8 cellular contexts compared by ENCODE assay signal in the genomic region with DNA sequence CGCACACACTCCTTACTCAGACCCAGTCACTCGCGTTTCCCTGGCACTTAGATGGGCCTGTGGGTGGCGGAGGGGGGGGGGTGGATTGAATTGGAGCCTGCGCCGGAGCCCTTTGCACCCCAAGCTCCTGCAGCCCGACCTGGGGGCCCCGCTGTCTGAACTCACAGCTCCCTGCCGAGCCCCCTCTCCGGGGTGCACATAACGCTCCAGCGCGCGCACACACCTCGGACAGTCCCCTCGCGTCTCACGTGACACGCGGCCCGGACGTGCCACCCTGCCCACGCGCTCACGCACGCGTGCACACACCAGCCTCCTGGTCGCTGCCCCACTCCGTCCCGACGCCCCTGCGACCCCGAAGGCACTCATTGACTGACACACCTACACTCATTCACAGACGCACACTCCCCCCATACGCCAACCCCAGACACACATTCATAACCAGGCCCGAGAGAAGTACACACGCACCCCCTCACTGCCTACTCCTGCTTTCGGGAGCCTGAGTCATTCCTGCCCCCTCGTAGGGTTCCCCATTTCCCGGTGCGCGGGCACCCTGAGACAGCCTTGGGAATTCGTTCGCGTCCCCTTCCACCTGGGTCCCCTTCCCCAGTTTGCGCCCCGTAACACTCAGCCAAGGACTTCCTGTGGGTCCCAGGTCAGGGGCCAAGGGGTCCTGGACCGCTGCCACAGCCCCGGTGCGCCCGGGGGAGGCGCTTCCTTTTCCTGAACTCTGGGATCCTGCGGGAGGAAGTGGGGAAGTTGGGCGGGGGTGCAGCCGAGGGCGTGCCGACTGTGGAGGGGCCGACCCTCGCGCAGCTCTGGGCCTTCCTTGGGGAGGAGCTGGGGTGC. TPM values are rescaled to one million over a fixed set of nuclear protein-coding genes. Genes with fewer than 3 reads are reported as not detected.
DNase-seq lines count a peak whose midpoint lies in the region; ATAC-seq, FAIRE-seq and TF ChIP-seq lines count a peak whose summit lies in the region.

No MANE protein-coding gene starts in this region.

- no peaks in the 10 kb centered on the region for H3K27me3 ChIP-seq in PC-9 (ENCODE audit: insufficient read depth, low read depth)
- no peaks in the 10 kb centered on the region for H3K27me3 ChIP-seq in pancreas

- H3K4me1 ChIP-seq in PC-9 (replicated peaks; ENCODE audit: insufficient read depth) (peaks cover 14% of the 10 kb centered on the region), pancreas (peaks cover 0 to 6% (median 0%) of the 10 kb centered on the region in 3 donors)

- no TSS peak for BruUV-seq in PC-9 (replicated peaks; lab: Mats Ljungman, UMichigan)

- CTCF ChIA-PET in PC-9 (lab: Charles Lee) = no interaction called here

- peaks cover 63% of the 10 kb centered on the region for H3K4me1 Mint-ChIP-seq in activated naive CD8-positive, alpha-beta T cell treated with anti-CD3 and anti-CD28 coated beads for 36 hours

- no peaks in the 10 kb centered on the region for H3K27me3 Mint-ChIP-seq in activated naive CD8-positive, alpha-beta T cell treated with anti-CD3 and anti-CD28 coated beads for 36 hours

- H3K9me3 Mint-ChIP-seq in activated naive CD8-positive, alpha-beta T cell treated with anti-CD3 and anti-CD28 coated beads for 36 hours = no peaks in the 10 kb centered on the region

- peak overlapping the region; percentile 87 for H3K27ac Mint-ChIP-seq in activated naive CD8-positive, alpha-beta T cell treated with anti-CD3 and anti-CD28 coated beads for 36 hours

- H3K36me3 ChIP-seq in PC-9 (ENCODE audit: low read depth) = no peaks in the 10 kb centered on the region
- H3K36me3 ChIP-seq in pancreas = no peaks in the 10 kb centered on the region

- H3F3A ChIP-seq in PC-9 (ENCODE audit: insufficient read depth, low read depth) = peaks cover 36% of the 10 kb centered on the region; the same call in 1 of the 2 replicates

- H3K36me3 Mint-ChIP-seq in activated naive CD8-positive, alpha-beta T cell treated with anti-CD3 and anti-CD28 coated beads for 36 hours = peaks cover 4% of the 10 kb centered on the region

- H3K9me2 ChIP-seq in PC-9 (ENCODE audit: insufficient read depth) = no peaks in the 10 kb centered on the region

- ATAC-seq in pancreas (peak; percentile 50 to 67 (median 60)), GM18861 (IDR thresholded peaks at IDR 0.05; ENCODE audit: unreplicated experiment) (no peak)

- no peak for TF ChIP-seq CTCF in PC-9 (conservative IDR thresholded peaks at IDR 0.05)
- TF ChIP-seq CTCF in pancreas (IDR thresholded peaks at IDR 0.05) = no peak

- FAIRE-seq in pancreas (lab: Jason Lieb, UNC) = no peak

- peak overlapping the region; percentile 79; the same call in 1 of the 2 replicates for H3K4me2 ChIP-seq in PC-9

- peak overlapping the region; percentile 84 for H3K4me3 Mint-ChIP-seq in activated naive CD8-positive, alpha-beta T cell treated with anti-CD3 and anti-CD28 coated beads for 36 hours

- H3K9me3 ChIP-seq in PC-9 (ENCODE audit: insufficient read depth, low read depth) (no peaks in the 10 kb centered on the region), pancreas (no peaks in the 10 kb centered on the region)

- 22 to 23% methylated on average over 55 to 60 of the region's 60 CpGs for WGBS in pancreas, 2 donors

- no peak overlapping the region for H2AFZ ChIP-seq in PC-9

- H3K27ac ChIP-seq in PC-9 (no peak overlapping the region), pancreas (peak overlapping the region; percentile 53 to 67 (median 58))

- POLR2A ChIA-PET in PC-9 (lab: Charles Lee; ENCODE audit: unreplicated experiment) = interaction anchor here (0.5 kb wide), 1 partner anchor 444 kb away, joined by 10 read pairs; no protein-coding TSS in a partner anchor

- DNase-seq in GM03348 (ENCODE audit: low spot score) (peak; percentile 86), PC-9 (no peak), cardiac septum (ENCODE audit: low spot score) (peak; percentile 91), pancreas (peak in 4 of 6 donors; percentile 41 to 67 (median 52)), inferior parietal cortex (ENCODE audit: extremely low spot score) (no peak), NCI-H2171 (lab: John Stamatoyannopoulos, UW) (no peak)
- peak; percentile 59 for DNase-seq in activated naive CD8-positive, alpha-beta T cell treated with anti-CD3 and anti-CD28 coated beads for 36 hours

- no peak overlapping the region; the same call in 1 of the 2 replicates for H3K4me3 ChIP-seq in PC-9
- peak overlapping the region; percentile 50 to 97 (median 67) for H3K4me3 ChIP-seq in pancreas

- H3K79me2 ChIP-seq in PC-9 (ENCODE audit: low read depth) = no peaks in the 10 kb centered on the region

- H4K20me1 ChIP-seq in PC-9 (ENCODE audit: insufficient read depth) = no peaks in the 10 kb centered on the region; the same call in 1 of the 2 replicates

- intact Hi-C loops in PC-9 (cut with micrococcal nuclease; ENCODE audit: unreplicated experiment) (no loop called here), cardiac septum (cut with DNase I) (loop anchor here (5.0 to 10.0 kb wide), 4 partner anchors 43 to 200 kb away; partner anchors contain the start of gene SP2), pancreas (cut with DNase I) (loop anchor here in 1 of 3 donors (10.0 kb wide), 1 partner anchor 110 kb away; no protein-coding TSS in a partner anchor)

RNA-seq across cellular contexts. Expression of gene TBKBP1, which starts 1.1 kb away (rescaled TPM):
- total RNA-seq in PC-9 (2021) = 3.3 and 4.9 TPM in 2 replicates
- 10 to 100 TPM; 11.7 to 11.9 TPM for total RNA-seq in activated naive CD8-positive, alpha-beta T cell treated with anti-CD3 and anti-CD28 coated beads for 36 hours
- 11.2 TPM for total RNA-seq in cardiac septum
- 1 to 10 TPM; 4.7 to 7.0 (median 5.7) TPM for total RNA-seq in pancreas
- 10 to 100 TPM; 11.1 to 21.2 TPM for polyA plus RNA-seq in pancreas

RNA-seq across cellular contexts. Expression of gene TBX21, which starts 38.0 kb away (rescaled TPM):
- total RNA-seq in PC-9 (2021) = not detected in 2 replicates
- total RNA-seq in activated naive CD8-positive, alpha-beta T cell treated with anti-CD3 and anti-CD28 coated beads for 36 hours = 10 to 100 TPM; 61.7 to 61.9 TPM
- 0.30 TPM for total RNA-seq in cardiac septum
- total RNA-seq in pancreas = under 1 TPM in 5 of 6 donors, not detected in 1; 0.16 to 0.40 (median 0.19) TPM
- under 1 TPM in 1 of 2 donors, not detected in 1; 0.09 TPM for polyA plus RNA-seq in pancreas

RNA-seq across cellular contexts. Expression of gene KPNB1, which starts 45.3 kb away (rescaled TPM):
- 305 and 306 TPM in 2 replicates for total RNA-seq in PC-9 (2021)
- total RNA-seq in activated naive CD8-positive, alpha-beta T cell treated with anti-CD3 and anti-CD28 coated beads for 36 hours = 100 to 1,000 TPM; 886 to 911 TPM
- 185 TPM for total RNA-seq in cardiac septum
- 100 to 1,000 TPM in 5 of 6 donors, 10 to 100 TPM in 1; 91.5 to 126 (median 118) TPM for total RNA-seq in pancreas
- 10 to 100 TPM; 18.1 to 36.7 TPM for polyA plus RNA-seq in pancreas

Comparison
In these comparisons a context has a peak if more than half of its experiments do, and no peak if none do; other contexts are left out.
1. DNase-seq: peak in GM03348 (single experiment), activated naive CD8-positive, alpha-beta T cell treated with anti-CD3 and anti-CD28 coated beads for 36 hours (single experiment), cardiac septum (single experiment) and pancreas (4 of 6); none in PC-9 (0 of 2), inferior parietal cortex (single experiment) and NCI-H2171 (single experiment).
2. RNA of gene TBX21, which starts 38.0 kb away (total RNA-seq): 61.7 to 61.9 TPM in activated naive CD8-positive, alpha-beta T cell treated with anti-CD3 and anti-CD28 coated beads for 36 hours; 0.30 TPM in cardiac septum (single experiment), 0.16 to 0.40 TPM in pancreas and not detected in PC-9; every median in the first group is over 10 times any median in the second.